ENCODE assay signal across 8 cellular contexts in genomic region chr10:110651044-110651958, GRCh38. TPM values are rescaled to one million over a fixed set of nuclear protein-coding genes. Genes with fewer than 3 reads are reported as not detected.
A peak's percentile ranks its signal among the peaks of the same experiment; 100 is the strongest.
DNase-seq lines count a peak whose midpoint lies in the region; ATAC-seq and TF ChIP-seq lines count a peak whose summit lies in the region.

No MANE protein-coding gene starts in this region.

- ATAC-seq in HG03064 (IDR thresholded peaks at IDR 0.05; ENCODE audit: low read depth, unreplicated experiment): peak; percentile 89

- peaks cover 3% of the 10 kb centered on the region for H3K4me1 Mint-ChIP-seq in activated CD4-positive, alpha-beta memory T cell treated with anti-CD3 and anti-CD28 coated beads for 36 hours (ENCODE audit: low read depth)
- peaks cover 66% of the 10 kb centered on the region for H3K4me1 Mint-ChIP-seq in nephron progenitor cell

- peak; percentile 29 for DNase-seq in stimulated activated CD4-positive, alpha-beta T cell treated with anti-CD3 and anti-CD28 coated beads, Interleukin-15, amount 100 ng/mL, for 24 hours
- no peak for DNase-seq in stimulated activated CD4-positive, alpha-beta T cell treated with anti-CD3 and anti-CD28 coated beads, Interleukin-4, amount 100 ng/mL, for 24 hours
- DNase-seq in activated CD4-positive, alpha-beta memory T cell treated with anti-CD3 and anti-CD28 coated beads for 36 hours: peak; percentile 43
- DNase-seq in nephron progenitor cell (peak; percentile 56), H7 (no peak)
- no peak for DNase-seq in activated CD4-positive, CD25-positive, alpha-beta regulatory T cell treated with anti-CD3 and anti-CD28 coated beads, Interleukin-2, amount 50 U/mL, for 72 hours
- DNase-seq in stimulated activated CD4-positive, alpha-beta T cell treated with anti-CD3 and anti-CD28 coated beads, Interleukin-2, amount 100 ng/mL, for 48 hours: no peak

- no peaks in the 10 kb centered on the region for H3K36me3 ChIP-seq in H7 (replicated peaks; ENCODE audit: control insufficient read depth, insufficient read depth, low read length)

- POLR2A ChIA-PET in activated CD4-positive, alpha-beta memory T cell treated with anti-CD3 and anti-CD28 coated beads for 36 hours (lab: Charles Lee): no interaction called here

- TF ChIP-seq CTCF in nephron progenitor cell (IDR thresholded peaks at IDR 0.05): no peak

- peaks cover 6% of the 10 kb centered on the region for H3K27me3 ChIP-seq in H7 (ENCODE audit: control insufficient read depth, insufficient read depth, low read length)

- CTCF ChIA-PET in activated CD4-positive, alpha-beta memory T cell treated with anti-CD3 and anti-CD28 coated beads for 36 hours (lab: Charles Lee): no interaction called here

- no peak overlapping the region for H3K4me3 Mint-ChIP-seq in activated CD4-positive, alpha-beta memory T cell treated with anti-CD3 and anti-CD28 coated beads for 36 hours
- H3K4me3 Mint-ChIP-seq in nephron progenitor cell: no peak overlapping the region

- no peaks in the 10 kb centered on the region for H3K36me3 Mint-ChIP-seq in activated CD4-positive, alpha-beta memory T cell treated with anti-CD3 and anti-CD28 coated beads for 36 hours
- no peaks in the 10 kb centered on the region for H3K36me3 Mint-ChIP-seq in nephron progenitor cell (ENCODE audit: low read depth)

- no peak overlapping the region for H3K27ac Mint-ChIP-seq in activated CD4-positive, alpha-beta memory T cell treated with anti-CD3 and anti-CD28 coated beads for 36 hours
- H3K27ac Mint-ChIP-seq in nephron progenitor cell: no peak overlapping the region

- no peaks in the 10 kb centered on the region for H3K9me3 Mint-ChIP-seq in activated CD4-positive, alpha-beta memory T cell treated with anti-CD3 and anti-CD28 coated beads for 36 hours
- H3K9me3 Mint-ChIP-seq in nephron progenitor cell: no peaks in the 10 kb centered on the region

- H3K4me3 ChIP-seq in H7 (ENCODE audit: insufficient read depth, low read depth, low read length): no peak overlapping the region

- peaks cover 29% of the 10 kb centered on the region for H3K27me3 Mint-ChIP-seq in activated CD4-positive, alpha-beta memory T cell treated with anti-CD3 and anti-CD28 coated beads for 36 hours
- peaks cover 2% of the 10 kb centered on the region for H3K27me3 Mint-ChIP-seq in nephron progenitor cell (ENCODE audit: low read depth, poor library complexity)

- intact Hi-C loops in activated CD4-positive, alpha-beta memory T cell treated with anti-CD3 and anti-CD28 coated beads for 36 hours (cut with micrococcal nuclease): loop anchor here (5.0 kb wide), 1 partner anchor 39 kb away; no protein-coding TSS in a partner anchor

RNA-seq across cellular contexts. Expression of gene RBM20, which starts 7.2 kb away (rescaled TPM):
- not detected for total RNA-seq in activated CD4-positive, alpha-beta memory T cell treated with anti-CD3 and anti-CD28 coated beads for 36 hours
- 0.15 and 0.52 TPM in 2 replicates for total RNA-seq in H7 (2014; rRNA removed; shearing (Covaris generic))

Comparison
In these comparisons a context has a peak if more than half of its experiments do, and no peak if none do; other contexts are left out.
1. DNase-seq: peak in stimulated activated CD4-positive, alpha-beta T cell treated with anti-CD3 and anti-CD28 coated beads, Interleukin-15, amount 100 ng/mL, for 24 hours (single experiment), activated CD4-positive, alpha-beta memory T cell treated with anti-CD3 and anti-CD28 coated beads for 36 hours (single experiment) and nephron progenitor cell (single experiment); none in stimulated activated CD4-positive, alpha-beta T cell treated with anti-CD3 and anti-CD28 coated beads, Interleukin-4, amount 100 ng/mL, for 24 hours (single experiment), activated CD4-positive, CD25-positive, alpha-beta regulatory T cell treated with anti-CD3 and anti-CD28 coated beads, Interleukin-2, amount 50 U/mL, for 72 hours (single experiment), H7 (single experiment) and stimulated activated CD4-positive, alpha-beta T cell treated with anti-CD3 and anti-CD28 coated beads, Interleukin-2, amount 100 ng/mL, for 48 hours (0 of 2).